Comparison of ENCODE assay signal across 13 cellular contexts in genomic region chr17:9120471-9120870, GRCh38.
A peak's percentile ranks its signal among the peaks of the same experiment; 100 is the strongest.
DNase-seq lines count a peak whose midpoint lies in the region; ATAC-seq, FAIRE-seq and TF ChIP-seq lines count a peak whose summit lies in the region.
"Had no signal": no experiment of that assay in that cellular context is flagged by ENCODE, and none has a peak within 500 bp of the region (broad histone marks: within the 10 kb centered on the region; RNA-seq: fewer than 3 reads in every experiment).

No MANE protein-coding gene starts in this region.

- H2AFZ ChIP-seq in K562 (ENCODE audit: low read depth, low read length): no peak overlapping the region

- no peak overlapping the region for H3K4me3 Mint-ChIP-seq in activated naive CD4-positive, alpha-beta T cell treated with anti-CD3 and anti-CD28 coated beads, Interleukin-2, amount 10 ng/mL, durations not matched to agents 7 days and 5 days
- H3K4me3 Mint-ChIP-seq: HFFc6; naive thymus-derived CD4-positive, alpha-beta T cell had no signal

- no peaks in the 10 kb centered on the region; the same call in 1 of the 2 replicates for H3K9me3 ChIP-seq in K562 (replicated peaks; ENCODE audit: control insufficient read depth, insufficient read depth, low read depth, low read length)

- peak in 2 of 3 experiments; percentile 38 to 47; a peak in 4 of 6 replicates for TF ChIP-seq CTCF in K562 (IDR thresholded peaks at IDR 0.05 in 2 of 3, conservative IDR thresholded peaks at IDR 0.05 in 1 of 3; ENCODE audit: insufficient read depth in 2 of 3, low read depth in 1 of 3, low read length in 3 of 3)

- no peaks in the 10 kb centered on the region; the same call in 1 of the 2 replicates for H4K20me1 ChIP-seq in K562 (replicated peaks; ENCODE audit: control insufficient read depth, insufficient read depth, low read length)

- no peak overlapping the region for H3K27ac ChIP-seq in K562 (ENCODE audit: extremely low read depth, low read depth, low read length)

- intact Hi-C loops in K562 (cut with micrococcal nuclease): no loop called here

- H3K27me3 ChIP-seq in K562 (ENCODE audit: control insufficient read depth in 2 of 2, insufficient read depth in 2 of 2, low read length in 2 of 2): peaks cover 0 to 14% of the 10 kb centered on the region in 2 experiments; a peak in 2 of 5 replicates

- H3K9me1 ChIP-seq in K562 (ENCODE audit: control insufficient read depth, insufficient read depth, low read length): no peaks in the 10 kb centered on the region

- no peaks in the 10 kb centered on the region for H3K36me3 Mint-ChIP-seq in activated naive CD4-positive, alpha-beta T cell treated with anti-CD3 and anti-CD28 coated beads, Interleukin-2, amount 10 ng/mL, durations not matched to agents 7 days and 5 days
- H3K36me3 Mint-ChIP-seq: naive thymus-derived CD4-positive, alpha-beta T cell had no signal

- in situ Hi-C loops in K562 (cut with MboI): no loop called here

- ATAC-seq in K562 (peak; percentile 39; the same call in 1 of the 3 replicates), HG03175 (IDR thresholded peaks at IDR 0.05; ENCODE audit: unreplicated experiment) (no peak)
- ATAC-seq: naive thymus-derived CD4-positive, alpha-beta T cell had no signal

- peaks cover 0 to 2% of the 10 kb centered on the region in 2 experiments; a peak in 1 of 5 replicates for H3K4me1 ChIP-seq in K562 (replicated peaks in 1 of 2; ENCODE audit: control insufficient read depth in 2 of 2, insufficient read depth in 2 of 2, low read length in 2 of 2)

- H3K9me3 Mint-ChIP-seq in activated naive CD4-positive, alpha-beta T cell treated with anti-CD3 and anti-CD28 coated beads, Interleukin-2, amount 10 ng/mL, durations not matched to agents 7 days and 5 days: peaks cover 4% of the 10 kb centered on the region

- H3K27me3 Mint-ChIP-seq in activated naive CD4-positive, alpha-beta T cell treated with anti-CD3 and anti-CD28 coated beads, Interleukin-2, amount 10 ng/mL, durations not matched to agents 7 days and 5 days: peaks cover 11% of the 10 kb centered on the region

- POLR2A ChIA-PET in K562 (lab: Yijun Ruan, JAX): no interaction called here

- no peak for TF ChIP-seq EP300 in Ishikawa (IDR thresholded peaks at IDR 0.05; ENCODE audit: borderline replicate concordance)
- no peak for TF ChIP-seq EP300 in K562 (IDR thresholded peaks at IDR 0.05; ENCODE audit: low read length)

- no peak overlapping the region for H3K9ac ChIP-seq in K562 (ENCODE audit: insufficient read depth in 1 of 2, low read depth in 2 of 2, low read length in 2 of 2)

- TF ChIP-seq POLR2A in K562 (conservative IDR thresholded peaks at IDR 0.05): no peak

- H3K4me1 Mint-ChIP-seq in activated naive CD4-positive, alpha-beta T cell treated with anti-CD3 and anti-CD28 coated beads, Interleukin-2, amount 10 ng/mL, durations not matched to agents 7 days and 5 days: no peaks in the 10 kb centered on the region

- peak; percentile 13 for DNase-seq in DMS 273 (lab: John Stamatoyannopoulos, UW; ENCODE audit: unreplicated experiment)
- DNase-seq in DMS 273 treated with DMSO at 0.1 percent for 48 hours (lab: John Stamatoyannopoulos, UW): no peak
- peak; percentile 6 to 25 (median 17) for DNase-seq in K562 (ENCODE audit: extremely low read depth in 1 of 4, low spot score in 3 of 4)
- peak; percentile 88 for DNase-seq in mesenteric fat pad (ENCODE audit: low spot score)
- DNase-seq in LoVo (ENCODE audit: low spot score): no peak
- DNase-seq in activated naive CD4-positive, alpha-beta T cell treated with anti-CD3 and anti-CD28 coated beads, Interleukin-2, amount 10 ng/mL, durations not matched to agents 7 days and 5 days: no peak
- DNase-seq: 8988T; DMS79 treated with DMSO at 0.1 percent for 48 hours; HFFc6; naive thymus-derived CD4-positive, alpha-beta T cell; NCI-H526 treated with DMSO at 0.1 percent for 48 hours had no signal

- TF ChIP-seq RAD21 in Ishikawa (IDR thresholded peaks at IDR 0.05; ENCODE audit: low read depth) (peak; percentile 13; the same call in 1 of the 2 replicates), K562 (CRISPR knock-in tag; conservative IDR thresholded peaks at IDR 0.05 in 1 of 2, IDR thresholded peaks at IDR 0.05 in 1 of 2) (no peak)

- BruUV-seq in K562 (replicated peaks; lab: Mats Ljungman, UMichigan): no TSS peak

- no peaks in the 10 kb centered on the region for H3K36me3 ChIP-seq in K562 (ENCODE audit: control insufficient read depth, insufficient read depth, low read length)

- no peak overlapping the region for H3K4me3 ChIP-seq in K562

- WGBS in K562 (ENCODE audit: insufficient coverage, low coverage, missing lambda C conversion rate): 0% methylated on average over 5 of the region's 5 CpGs

- no peaks in the 10 kb centered on the region for H3K79me2 ChIP-seq in K562 (ENCODE audit: control insufficient read depth, insufficient read depth, low read length)

- CTCF ChIA-PET in K562 (lab: Yijun Ruan, JAX; ENCODE audit: low intra/inter-chr PET ratio): no interaction called here
- CTCF ChIA-PET in activated naive CD4-positive, alpha-beta T cell treated with anti-CD3 and anti-CD28 coated beads, Interleukin-2, amount 10 ng/mL, durations not matched to agents 7 days and 5 days (lab: Charles Lee): no interaction called here

- no peak overlapping the region for H3K4me2 ChIP-seq in K562 (ENCODE audit: insufficient read depth, low read length)

- no peak for FAIRE-seq in K562 (lab: Jason Lieb, UNC)

- H3K27ac Mint-ChIP-seq in activated naive CD4-positive, alpha-beta T cell treated with anti-CD3 and anti-CD28 coated beads, Interleukin-2, amount 10 ng/mL, durations not matched to agents 7 days and 5 days: no peak overlapping the region
- H3K27ac Mint-ChIP-seq: HFFc6; naive thymus-derived CD4-positive, alpha-beta T cell had no signal

TF ChIP-seq in Ishikawa, 13 proteins besides CTCF, POLR2A, EP300 and RAD21:
- TF ChIP-seq CREB1 (IDR thresholded peaks at IDR 0.05; ENCODE audit: low read depth) (no peak), YY1 (IDR thresholded peaks at IDR 0.05; ENCODE audit: low read depth) (no peak), ZBTB7A (IDR thresholded peaks at IDR 0.05; ENCODE audit: low read depth) (0 out of 2 replicates have a peak, but pooled peaks have one; percentile 63), FOXM1 (IDR thresholded peaks at IDR 0.05; ENCODE audit: borderline replicate concordance, low read depth) (no peak), TEAD4 (IDR thresholded peaks at IDR 0.05) (no peak), MAX (IDR thresholded peaks at IDR 0.05) (no peak), TAF1 (IDR thresholded peaks at IDR 0.05; ENCODE audit: low read depth) (no peak)

TF ChIP-seq in K562, 482 proteins besides CTCF, POLR2A, EP300 and RAD21:
- TF ChIP-seq ZBTB7A (IDR thresholded peaks at IDR 0.05; ENCODE audit: borderline replicate concordance, control insufficient read depth, low read depth, low read length) (peak; percentile 84), ZNF561 (CRISPR knock-in tag; conservative IDR thresholded peaks at IDR 0.05) (no peak)

Comparison
In these comparisons a context has a peak if more than half of its experiments do, and no peak if none do; other contexts are left out.
1. DNase-seq: peak in DMS 273 (single experiment), K562 (4 of 4) and mesenteric fat pad (single experiment); none in DMS 273 treated with DMSO at 0.1 percent for 48 hours (single experiment), LoVo (single experiment) and activated naive CD4-positive, alpha-beta T cell treated with anti-CD3 and anti-CD28 coated beads, Interleukin-2, amount 10 ng/mL, durations not matched to agents 7 days and 5 days (single experiment).